Comparison of ENCODE assay signal across 19 cellular contexts in genomic region chr2:56177420-56178220, GRCh38. TPM values are rescaled to one million over a fixed set of nuclear protein-coding genes. Genes with fewer than 3 reads are reported as not detected.
DNase-seq lines count a peak whose midpoint lies in the region; ATAC-seq and TF ChIP-seq lines count a peak whose summit lies in the region.
"Had no signal": no experiment of that assay in that cellular context is flagged by ENCODE, and none has a peak within 500 bp of the region (broad histone marks: within the 10 kb centered on the region; RNA-seq: fewer than 3 reads in every experiment).

No MANE protein-coding gene starts in this region.

- H3K4me3 ChIP-seq in brain microvascular endothelial cell (ENCODE audit: low read depth, low read length) = no peak overlapping the region

- H3K36me3 ChIP-seq in brain microvascular endothelial cell (replicated peaks) = no peaks in the 10 kb centered on the region

- no peak overlapping the region for H3K4me3 Mint-ChIP-seq in activated CD4-positive, alpha-beta T cell treated with anti-CD3 and anti-CD28 coated beads for 36 hours
- H3K4me3 Mint-ChIP-seq in T-helper 17 cell = no peak overlapping the region
- H3K4me3 Mint-ChIP-seq: activated naive CD8-positive, alpha-beta T cell treated with anti-CD3 and anti-CD28 coated beads, Interleukin-2, amount 10 ng/mL, durations not matched to agents 7 days and 5 days; type B pancreatic cell had no signal

- in situ Hi-C loops in brain microvascular endothelial cell (cut with HindIII; ENCODE audit: low pct_ligation_motif_present, low sequenced_read_pairs) = loop anchor here (25.0 kb wide), 1 partner anchor 1335 kb away; no protein-coding TSS in a partner anchor

- POLR2A ChIA-PET in activated CD4-positive, alpha-beta T cell treated with anti-CD3 and anti-CD28 coated beads for 36 hours (lab: Charles Lee) = no interaction called here

- peaks cover 20% of the 10 kb centered on the region for H3K27me3 Mint-ChIP-seq in activated CD4-positive, alpha-beta T cell treated with anti-CD3 and anti-CD28 coated beads for 36 hours
- H3K27me3 Mint-ChIP-seq in T-helper 17 cell = peaks cover 38% of the 10 kb centered on the region

- DNase-seq in activated CD4-positive, alpha-beta T cell treated with anti-CD3 and anti-CD28 coated beads for 36 hours = no peak
- no peak for DNase-seq in activated CD4-positive, alpha-beta T cell treated with anti-CD3 and anti-CD28 coated beads for 4 hours
- DNase-seq in activated CD8-positive, alpha-beta memory T cell treated with anti-CD3 and anti-CD28 coated beads, Interleukin-2, amount 50 U/mL, for 4 hours = no peak
- DNase-seq in brain microvascular endothelial cell = no peak
- DNase-seq in T-helper 17 cell = no peak
- no peak for DNase-seq in LoVo (ENCODE audit: low spot score)
- DNase-seq: activated CD4-positive, CD25-positive, alpha-beta regulatory T cell treated with anti-CD3 and anti-CD28 coated beads, Interleukin-2, amount 50 U/mL, for 72 hours; activated naive CD8-positive, alpha-beta T cell treated with anti-CD3 and anti-CD28 coated beads, Interleukin-2, amount 10 ng/mL, durations not matched to agents 7 days and 5 days; Karpas-422; mammary epithelial cell; NCI-H1694; right cardiac atrium; stimulated activated CD4-positive, alpha-beta T cell treated with anti-CD3 and anti-CD28 coated beads, Interleukin-4, amount 100 ng/mL, for 1 hour had no signal

- H3K27ac ChIP-seq in brain microvascular endothelial cell = no peak overlapping the region
- H3K27ac ChIP-seq: C4-2B had no signal

- CTCF ChIA-PET in activated CD4-positive, alpha-beta T cell treated with anti-CD3 and anti-CD28 coated beads for 36 hours (lab: Charles Lee) = interaction anchor here (0.6 kb wide), 1 partner anchor 122 kb away, joined by 3 read pairs; no protein-coding TSS in a partner anchor

- intact Hi-C loops in activated CD4-positive, alpha-beta T cell treated with anti-CD3 and anti-CD28 coated beads for 36 hours (cut with DNase I, micrococcal nuclease) = no loop called here

- peak; percentile 36 for ATAC-seq in activated CD4-positive, alpha-beta T cell treated with anti-CD3 and anti-CD28 coated beads for 36 hours
- ATAC-seq in HG02610 (IDR thresholded peaks at IDR 0.05; ENCODE audit: unreplicated experiment) (peak; percentile 98), HG03469 (IDR thresholded peaks at IDR 0.05; ENCODE audit: unreplicated experiment) (peak; percentile 60), T-helper 17 cell (no peak)
- ATAC-seq: right cardiac atrium had no signal

- no peaks in the 10 kb centered on the region for H3K9me3 ChIP-seq in T-helper 17 cell (ENCODE audit: control insufficient read depth, low read length, poor library complexity, severe bottlenecking)

- no peaks in the 10 kb centered on the region for H3K36me3 Mint-ChIP-seq in activated CD4-positive, alpha-beta T cell treated with anti-CD3 and anti-CD28 coated beads for 36 hours (ENCODE audit: low read depth)
- H3K36me3 Mint-ChIP-seq in T-helper 17 cell (ENCODE audit: low read depth) = no peaks in the 10 kb centered on the region
- H3K36me3 Mint-ChIP-seq: activated naive CD8-positive, alpha-beta T cell treated with anti-CD3 and anti-CD28 coated beads, Interleukin-2, amount 10 ng/mL, durations not matched to agents 7 days and 5 days; type B pancreatic cell had no signal

- H3K27ac Mint-ChIP-seq in activated CD4-positive, alpha-beta T cell treated with anti-CD3 and anti-CD28 coated beads for 36 hours = no peak overlapping the region
- no peak overlapping the region for H3K27ac Mint-ChIP-seq in T-helper 17 cell
- H3K27ac Mint-ChIP-seq: activated naive CD8-positive, alpha-beta T cell treated with anti-CD3 and anti-CD28 coated beads, Interleukin-2, amount 10 ng/mL, durations not matched to agents 7 days and 5 days; type B pancreatic cell had no signal

- H3K4me1 Mint-ChIP-seq in activated CD4-positive, alpha-beta T cell treated with anti-CD3 and anti-CD28 coated beads for 36 hours = no peaks in the 10 kb centered on the region
- peaks cover 3% of the 10 kb centered on the region for H3K4me1 Mint-ChIP-seq in T-helper 17 cell
- H3K4me1 Mint-ChIP-seq: activated naive CD8-positive, alpha-beta T cell treated with anti-CD3 and anti-CD28 coated beads, Interleukin-2, amount 10 ng/mL, durations not matched to agents 7 days and 5 days had no signal

- peaks cover 3% of the 10 kb centered on the region for H3K27me3 ChIP-seq in brain microvascular endothelial cell (replicated peaks)

- H3K9me3 Mint-ChIP-seq in activated CD4-positive, alpha-beta T cell treated with anti-CD3 and anti-CD28 coated beads for 36 hours (ENCODE audit: low read depth) = no peaks in the 10 kb centered on the region
- H3K9me3 Mint-ChIP-seq: activated naive CD8-positive, alpha-beta T cell treated with anti-CD3 and anti-CD28 coated beads, Interleukin-2, amount 10 ng/mL, durations not matched to agents 7 days and 5 days; type B pancreatic cell had no signal

- TF ChIP-seq CTCF in brain microvascular endothelial cell (IDR thresholded peaks at IDR 0.05; ENCODE audit: low read depth, low read length, missing control alignments) = no peak

RNA-seq across cellular contexts. Expression of gene CCDC85A, which starts 6.2 kb away (rescaled TPM):
- not detected for total RNA-seq in activated CD4-positive, alpha-beta T cell treated with anti-CD3 and anti-CD28 coated beads for 36 hours
- total RNA-seq in T-helper 17 cell = not detected
- total RNA-seq: activated naive CD8-positive, alpha-beta T cell treated with anti-CD3 and anti-CD28 coated beads, Interleukin-2, amount 10 ng/mL, durations not matched to agents 7 days and 5 days; RPMI7951; T-helper 1 cell treated with Interleukin-12 subunit alpha and Interleukin-12 subunit beta and Interleukin-4 antibody, amounts not matched to agents 30 ng/mL and 1 ng/mL, for 36 hours had no signal
